8 cellular contexts compared by ENCODE assay signal in genomic region chr2:112958428-112959108, GRCh38. TPM values are rescaled to one million over a fixed set of nuclear protein-coding genes. Genes with fewer than 3 reads are reported as not detected.
A peak's percentile ranks its signal among the peaks of the same experiment; 100 is the strongest.
DNase-seq lines count a peak whose midpoint lies in the region; ATAC-seq and TF ChIP-seq lines count a peak whose summit lies in the region.

No MANE protein-coding gene starts in this region.

- POLR2A ChIA-PET in naive thymus-derived CD4-positive, alpha-beta T cell (lab: Charles Lee): interaction anchor here (1.0 kb wide), 1 partner anchor 182 kb away, joined by 3 read pairs; no protein-coding TSS in a partner anchor

- H3K14ac ChIP-seq in H9 (ENCODE audit: insufficient read depth, low read length): no peak overlapping the region

- no peak overlapping the region for H3K4me2 ChIP-seq in H9 (ENCODE audit: insufficient read depth, insufficient read length, low read length)

- TF ChIP-seq POLR2A in GM18505 (IDR thresholded peaks at IDR 0.05; ENCODE audit: borderline replicate concordance, extremely low read depth, insufficient read depth, insufficient read length): no peak

- H2AK5ac ChIP-seq in H9 (ENCODE audit: insufficient read length, low read length): no peak overlapping the region

- no peak overlapping the region for H3K18ac ChIP-seq in H9 (ENCODE audit: insufficient read length, low read depth, low read length)

- H3K56ac ChIP-seq in H9 (ENCODE audit: insufficient read length, low read depth, low read length): no peak overlapping the region

- no peaks in the 10 kb centered on the region for H3K9me3 Mint-ChIP-seq in H9
- H3K9me3 Mint-ChIP-seq in naive thymus-derived CD4-positive, alpha-beta T cell: no peaks in the 10 kb centered on the region

- WGBS in H9 (ENCODE audit: extremely low coverage, insufficient read length, low lambda C conversion rate): no CpG with 5 or more reads among the region's 9 CpGs

- no peaks in the 10 kb centered on the region for H3K36me3 ChIP-seq in naive thymus-derived CD4-positive, alpha-beta T cell (ENCODE audit: control insufficient read depth in 2 of 3, insufficient read depth in 3 of 3, low read length in 3 of 3)

- intact Hi-C loops in naive thymus-derived CD4-positive, alpha-beta T cell (cut with micrococcal nuclease): loop anchor here (1.0 kb wide), 2 partner anchors 38 to 209 kb away; no protein-coding TSS in a partner anchor

- H2AFZ ChIP-seq in H9 (ENCODE audit: low read length): no peak overlapping the region

- H3K27ac ChIP-seq in H9 (ENCODE audit: insufficient read length, low read depth, low read length): no peak overlapping the region
- no peak overlapping the region for H3K27ac ChIP-seq in naive thymus-derived CD4-positive, alpha-beta T cell (ENCODE audit: low read depth, low read length)

- H2BK12ac ChIP-seq in H9 (ENCODE audit: insufficient read length, low read depth, low read length): no peak overlapping the region

- H3K4me3 ChIP-seq in epithelial cell of proximal tubule (ENCODE audit: low read depth, low read length): no peak overlapping the region
- H3K4me3 ChIP-seq in naive thymus-derived CD4-positive, alpha-beta T cell (ENCODE audit: low read length): no peak overlapping the region

- H4K91ac ChIP-seq in H9 (ENCODE audit: insufficient read length, low read depth, low read length): no peak overlapping the region

- no peaks in the 10 kb centered on the region for H3K4me1 Mint-ChIP-seq in H9
- H3K4me1 Mint-ChIP-seq in naive thymus-derived CD4-positive, alpha-beta T cell: no peaks in the 10 kb centered on the region

- DNase-seq in DMS53 (lab: John Stamatoyannopoulos, UW): peak; percentile 82
- DNase-seq in H9: peak; percentile 49
- DNase-seq in NCI-H2171 (lab: John Stamatoyannopoulos, UW): peak; percentile 36
- no peak for DNase-seq in epithelial cell of proximal tubule (ENCODE audit: low read depth)
- DNase-seq in naive thymus-derived CD4-positive, alpha-beta T cell: peak in 6 of 9 donors; percentile 24 to 63 (median 52)

- H3K23ac ChIP-seq in H9 (ENCODE audit: insufficient read length, low read depth, low read length): no peak overlapping the region

- TF ChIP-seq CTCF in H9 (conservative IDR thresholded peaks at IDR 0.05) (peak; percentile 81), epithelial cell of proximal tubule (conservative IDR thresholded peaks at IDR 0.05; ENCODE audit: low read depth, low read length) (peak; percentile 91)

- no peak overlapping the region for H4K5ac ChIP-seq in H9 (ENCODE audit: insufficient read length, low read depth, low read length)

- H3K9me3 ChIP-seq in H9 (ENCODE audit: control insufficient read depth, low read depth, low read length): no peaks in the 10 kb centered on the region
- H3K9me3 ChIP-seq in naive thymus-derived CD4-positive, alpha-beta T cell (ENCODE audit: control insufficient read depth in 2 of 3, low read length in 3 of 3): no peaks in the 10 kb centered on the region

- no peak overlapping the region for H2BK15ac ChIP-seq in H9 (ENCODE audit: low read depth, low read length)

- H3K27me3 ChIP-seq in H9 (ENCODE audit: insufficient read depth, low read length): no peaks in the 10 kb centered on the region
- no peaks in the 10 kb centered on the region for H3K27me3 ChIP-seq in naive thymus-derived CD4-positive, alpha-beta T cell (ENCODE audit: control insufficient read depth in 2 of 2, insufficient read depth in 2 of 2, low read length in 2 of 2)

- no peak overlapping the region for H2BK120ac ChIP-seq in H9 (ENCODE audit: low read depth, low read length, poor library complexity, severe bottlenecking)

- CTCF ChIA-PET in naive thymus-derived CD4-positive, alpha-beta T cell (lab: Charles Lee): interaction anchor here (0.6 to 1.4 kb wide), 4 partner anchors 19 to 37 kb away, joined by 3 to 9 read pairs (median 4); partner anchors contain the start of gene IL36G

- no peak overlapping the region for H3K9ac ChIP-seq in H9 (ENCODE audit: extremely low read depth, insufficient read length, low read length)

- no peak overlapping the region for H2BK5ac ChIP-seq in H9 (ENCODE audit: insufficient read length, low read length)

- no peak overlapping the region for H4K8ac ChIP-seq in H9 (replicated peaks; ENCODE audit: insufficient read length, low read depth, low read length)

- no peaks in the 10 kb centered on the region for H3K36me3 Mint-ChIP-seq in H9 (ENCODE audit: insufficient read depth in 1 of 3, low read depth in 3 of 3)
- H3K36me3 Mint-ChIP-seq in naive thymus-derived CD4-positive, alpha-beta T cell: no peaks in the 10 kb centered on the region

- H3K23me2 ChIP-seq in H9 (ENCODE audit: insufficient read length, low read depth, low read length, poor library complexity, severe bottlenecking): no peaks in the 10 kb centered on the region

- H3K4me3 Mint-ChIP-seq in H9: no peak overlapping the region
- H3K4me3 Mint-ChIP-seq in naive thymus-derived CD4-positive, alpha-beta T cell: no peak overlapping the region

- H3T11ph ChIP-seq in H9 (ENCODE audit: low read length): no peak overlapping the region

- H3K79me2 ChIP-seq in H9 (ENCODE audit: insufficient read depth, low read length): no peaks in the 10 kb centered on the region

- no peaks in the 10 kb centered on the region for H3K79me1 ChIP-seq in H9 (ENCODE audit: insufficient read depth, low read depth, low read length, poor library complexity, severe bottlenecking)

- no peaks in the 10 kb centered on the region for H3K4me1 ChIP-seq in H9 (ENCODE audit: insufficient read depth, low read length)
- no peaks in the 10 kb centered on the region for H3K4me1 ChIP-seq in naive thymus-derived CD4-positive, alpha-beta T cell (ENCODE audit: control insufficient read depth in 2 of 2, insufficient read depth in 2 of 2, low read length in 2 of 2)

- no peaks in the 10 kb centered on the region for H3K27me3 Mint-ChIP-seq in H9 (ENCODE audit: low read depth)
- peaks cover 0 to 8% (median 0%) of the 10 kb centered on the region in 5 donors for H3K27me3 Mint-ChIP-seq in naive thymus-derived CD4-positive, alpha-beta T cell

- H4K20me1 ChIP-seq in H9 (ENCODE audit: control insufficient read depth, insufficient read depth, insufficient read length): no peaks in the 10 kb centered on the region

- H2BK20ac ChIP-seq in H9 (ENCODE audit: low read depth, low read length, poor library complexity, severe bottlenecking): no peak overlapping the region

- peak; percentile 73 to 82 for ATAC-seq in activated CD4-positive, CD25-positive, alpha-beta regulatory T cell treated with anti-CD3 and anti-CD28 coated beads, Interleukin-2, amount 50 U/mL, for 24 hours
- peak; percentile 87 for ATAC-seq in naive thymus-derived CD4-positive, alpha-beta T cell
- ATAC-seq in HG03521 (IDR thresholded peaks at IDR 0.05; ENCODE audit: unreplicated experiment) (no peak), GM18505 (IDR thresholded peaks at IDR 0.05; ENCODE audit: unreplicated experiment) (no peak)

- H3K4ac ChIP-seq in H9 (ENCODE audit: low read depth, low read length): no peak overlapping the region

- H3K27ac Mint-ChIP-seq in H9: no peak overlapping the region
- H3K27ac Mint-ChIP-seq in naive thymus-derived CD4-positive, alpha-beta T cell: no peak overlapping the region

RNA-seq across cellular contexts. Expression of gene IL36G, which starts 19.2 kb away (rescaled TPM):
- total RNA-seq in H9 (2021) (not detected in 2 replicates), epithelial cell of proximal tubule (not detected in 2 replicates)
- total RNA-seq in naive thymus-derived CD4-positive, alpha-beta T cell: not detected
- polyA plus RNA-seq in naive thymus-derived CD4-positive, alpha-beta T cell: not detected

RNA-seq across cellular contexts. Expression of gene IL36A, which starts 46.7 kb away (rescaled TPM):
- not detected in 2 replicates for total RNA-seq in H9 (2021)
- not detected in 2 replicates for total RNA-seq in epithelial cell of proximal tubule
- total RNA-seq in naive thymus-derived CD4-positive, alpha-beta T cell: 1 to 10 TPM in 3 of 5 experiments, under 1 TPM in 2; 0.44 to 1.8 (median 1.5) TPM
- polyA plus RNA-seq in naive thymus-derived CD4-positive, alpha-beta T cell: 1 to 10 TPM in 1 of 2 donors, not detected in 1; 1.5 TPM

RNA-seq across cellular contexts. Expression of gene IL37, which starts 47.6 kb away (rescaled TPM):
- total RNA-seq in H9 (2021) (0.55 TPM in 1 of 2 replicates, not detected in the other), epithelial cell of proximal tubule (not detected in 2 replicates)
- total RNA-seq in naive thymus-derived CD4-positive, alpha-beta T cell: not detected
- polyA plus RNA-seq in naive thymus-derived CD4-positive, alpha-beta T cell: not detected

Comparison
In these comparisons a context has a peak if more than half of its experiments do, and no peak if none do; other contexts are left out.
1. ATAC-seq: peak in activated CD4-positive, CD25-positive, alpha-beta regulatory T cell treated with anti-CD3 and anti-CD28 coated beads, Interleukin-2, amount 50 U/mL, for 24 hours (2 of 2) and naive thymus-derived CD4-positive, alpha-beta T cell (single experiment); none in HG03521 (single experiment) and GM18505 (single experiment).